Comparison of ENCODE assay signal across 9 cellular contexts in genomic region chr20:62929051-62929538, GRCh38. TPM values are rescaled to one million over a fixed set of nuclear protein-coding genes. Genes with fewer than 3 reads are reported as not detected.
A peak's percentile ranks its signal among the peaks of the same experiment; 100 is the strongest.
DNase-seq lines count a peak whose midpoint lies in the region; ATAC-seq, FAIRE-seq and TF ChIP-seq lines count a peak whose summit lies in the region.
"Had no signal": no experiment of that assay in that cellular context is flagged by ENCODE, and none has a peak within 500 bp of the region (broad histone marks: within the 10 kb centered on the region; RNA-seq: fewer than 3 reads in every experiment).

No MANE protein-coding gene starts in this region.

- H3K27ac ChIP-seq in RWPE2 (ENCODE audit: poor library complexity, severe bottlenecking) (peak overlapping the region; percentile 82), cardiac muscle cell (peak overlapping the region; percentile 73), pancreas (peak overlapping the region; percentile 37 to 84 (median 61))

- 3 to 4% methylated on average over 40 to 44 of the region's 44 CpGs for WGBS in pancreas, 2 donors

- no peak for TF ChIP-seq CTCF in RWPE2 (IDR thresholded peaks at IDR 0.05; ENCODE audit: poor library complexity, severe bottlenecking)
- TF ChIP-seq CTCF in cardiac muscle cell (IDR thresholded peaks at IDR 0.05; ENCODE audit: low read depth, low read length): no peak
- no peak for TF ChIP-seq CTCF in pancreas (IDR thresholded peaks at IDR 0.05)

- H3K27ac Mint-ChIP-seq in activated naive CD8-positive, alpha-beta T cell treated with anti-CD3 and anti-CD28 coated beads, Interleukin-2, amount 10 ng/mL, durations not matched to agents 7 days and 5 days: peak overlapping the region; percentile 91

- DNase-seq in G401 (ENCODE audit: low spot score) (peak; percentile 32), RWPE2 (ENCODE audit: low spot score) (peak; percentile 94), cardiac muscle cell (ENCODE audit: low read depth in 1 of 2, low spot score in 1 of 2) (peak; percentile 70 to 75), pancreas (peak; percentile 70 to 89 (median 76)), GM19240 (ENCODE audit: insufficient read length, low spot score) (no peak), NCI-H1930 (lab: John Stamatoyannopoulos, UW) (no peak)
- DNase-seq in activated naive CD8-positive, alpha-beta T cell treated with anti-CD3 and anti-CD28 coated beads, Interleukin-2, amount 10 ng/mL, durations not matched to agents 7 days and 5 days: peak; percentile 69

- no peak for FAIRE-seq in pancreas (lab: Jason Lieb, UNC)

- H3K4me1 ChIP-seq in RWPE2 (ENCODE audit: insufficient read depth, poor library complexity, severe bottlenecking) (peaks cover 27% of the 10 kb centered on the region), cardiac muscle cell (ENCODE audit: low read depth) (peaks cover 13% of the 10 kb centered on the region), pancreas (peaks cover 19 to 39% (median 35%) of the 10 kb centered on the region in 3 donors)

- peak overlapping the region; percentile 93 for H3K4me3 Mint-ChIP-seq in activated naive CD8-positive, alpha-beta T cell treated with anti-CD3 and anti-CD28 coated beads, Interleukin-2, amount 10 ng/mL, durations not matched to agents 7 days and 5 days

- intact Hi-C loops in pancreas (cut with DNase I): no loop called here

- no peaks in the 10 kb centered on the region for H3K27me3 Mint-ChIP-seq in activated naive CD8-positive, alpha-beta T cell treated with anti-CD3 and anti-CD28 coated beads, Interleukin-2, amount 10 ng/mL, durations not matched to agents 7 days and 5 days

- H3K9me3 ChIP-seq in RWPE2 (ENCODE audit: severe bottlenecking) (no peaks in the 10 kb centered on the region), cardiac muscle cell (ENCODE audit: low read depth) (no peaks in the 10 kb centered on the region), pancreas (no peaks in the 10 kb centered on the region)

- ATAC-seq in RWPE2 (ENCODE audit: low read depth) (peak; percentile 59), pancreas (peak; percentile 38 to 70 (median 54)), HG03521 (IDR thresholded peaks at IDR 0.05; ENCODE audit: unreplicated experiment) (no peak)
- peak; percentile 37 for ATAC-seq in activated naive CD8-positive, alpha-beta T cell treated with anti-CD3 and anti-CD28 coated beads, Interleukin-2, amount 10 ng/mL, durations not matched to agents 7 days and 5 days (ENCODE audit: low read depth)

- peaks cover 30% of the 10 kb centered on the region for H3K36me3 ChIP-seq in RWPE2 (ENCODE audit: low read depth)
- H3K36me3 ChIP-seq in cardiac muscle cell: no peaks in the 10 kb centered on the region
- no peaks in the 10 kb centered on the region for H3K36me3 ChIP-seq in pancreas

- no peaks in the 10 kb centered on the region for H3K9me3 Mint-ChIP-seq in activated naive CD8-positive, alpha-beta T cell treated with anti-CD3 and anti-CD28 coated beads, Interleukin-2, amount 10 ng/mL, durations not matched to agents 7 days and 5 days

- H3K4me1 Mint-ChIP-seq in activated naive CD8-positive, alpha-beta T cell treated with anti-CD3 and anti-CD28 coated beads, Interleukin-2, amount 10 ng/mL, durations not matched to agents 7 days and 5 days: peaks cover 45% of the 10 kb centered on the region

- POLR2A ChIA-PET in activated naive CD8-positive, alpha-beta T cell treated with anti-CD3 and anti-CD28 coated beads, Interleukin-2, amount 10 ng/mL, durations not matched to agents 7 days and 5 days (lab: Charles Lee): interaction anchor here (1.2 to 5.0 kb wide), 3 partner anchors 8 to 13 kb away, joined by 3 to 55 read pairs (median 47); partner anchors contain the start of gene GID8

- H3K4me3 ChIP-seq in RWPE2 (ENCODE audit: severe bottlenecking): peak overlapping the region; percentile 24
- peak overlapping the region; percentile 21 for H3K4me3 ChIP-seq in cardiac muscle cell
- peak overlapping the region; percentile 29 to 53 (median 34) for H3K4me3 ChIP-seq in pancreas

- H3K27me3 ChIP-seq in RWPE2 (ENCODE audit: insufficient read depth, poor library complexity, severe bottlenecking) (no peaks in the 10 kb centered on the region), cardiac muscle cell (no peaks in the 10 kb centered on the region), pancreas (no peaks in the 10 kb centered on the region)

- peaks cover 9% of the 10 kb centered on the region for H3K36me3 Mint-ChIP-seq in activated naive CD8-positive, alpha-beta T cell treated with anti-CD3 and anti-CD28 coated beads, Interleukin-2, amount 10 ng/mL, durations not matched to agents 7 days and 5 days

- in situ Hi-C loops in G401 (cut with HindIII; ENCODE audit: low sequenced_read_pairs): no loop called here

RNA-seq across cellular contexts. Expression of gene DIDO1, which starts 2.8 kb away (rescaled TPM):
- 24.3 and 36.5 TPM in 2 replicates for total RNA-seq in G401 (2014; rRNA removed; shearing (Covaris generic))
- total RNA-seq in activated naive CD8-positive, alpha-beta T cell treated with anti-CD3 and anti-CD28 coated beads, Interleukin-2, amount 10 ng/mL, durations not matched to agents 7 days and 5 days: 100 to 1,000 TPM; 100 to 104 TPM
- total RNA-seq in cardiac muscle cell (39.4 and 69.2 TPM in 2 replicates), pancreas (10 to 100 TPM; 16.7 to 29.8 (median 18.5) TPM)
- polyA plus RNA-seq in cardiac muscle cell (28.3 and 42.5 TPM in 2 replicates), pancreas (10 to 100 TPM; 17.3 to 21.2 TPM)

RNA-seq across cellular contexts. Expression of gene GID8, which starts 8.9 kb away (rescaled TPM):
- total RNA-seq in G401 (2014; rRNA removed; shearing (Covaris generic)): 41.0 and 49.2 TPM in 2 replicates
- total RNA-seq in activated naive CD8-positive, alpha-beta T cell treated with anti-CD3 and anti-CD28 coated beads, Interleukin-2, amount 10 ng/mL, durations not matched to agents 7 days and 5 days: 10 to 100 TPM; 42.1 to 43.0 TPM
- total RNA-seq in cardiac muscle cell: 42.1 and 49.5 TPM in 2 replicates
- polyA plus RNA-seq in cardiac muscle cell: 24.5 and 34.0 TPM in 2 replicates
- total RNA-seq in pancreas: 10 to 100 TPM; 13.1 to 22.4 (median 16.6) TPM
- polyA plus RNA-seq in pancreas: 10 to 100 TPM in 1 of 2 donors, 1 to 10 TPM in 1; 6.0 to 14.6 TPM

RNA-seq across cellular contexts. Expression of gene SLC17A9, which starts 23.4 kb away (rescaled TPM):
- 1.2 TPM in 1 of 2 replicates, not detected in the other for total RNA-seq in G401 (2014; rRNA removed; shearing (Covaris generic))
- 10 to 100 TPM; 40.9 to 43.5 TPM for total RNA-seq in activated naive CD8-positive, alpha-beta T cell treated with anti-CD3 and anti-CD28 coated beads, Interleukin-2, amount 10 ng/mL, durations not matched to agents 7 days and 5 days
- 2.5 and 3.2 TPM in 2 replicates for total RNA-seq in cardiac muscle cell
- 1.8 and 4.1 TPM in 2 replicates for polyA plus RNA-seq in cardiac muscle cell
- total RNA-seq in pancreas: 1 to 10 TPM in 5 of 6 donors, under 1 TPM in 1; 0.63 to 7.7 (median 2.3) TPM
- polyA plus RNA-seq in pancreas: 1 to 10 TPM; 3.5 to 6.2 TPM
- total RNA-seq: HT1080 had no signal

Comparison
In these comparisons a context has a peak if more than half of its experiments do, and no peak if none do; other contexts are left out.
1. DNase-seq: peak in G401 (single experiment), RWPE2 (single experiment), activated naive CD8-positive, alpha-beta T cell treated with anti-CD3 and anti-CD28 coated beads, Interleukin-2, amount 10 ng/mL, durations not matched to agents 7 days and 5 days (single experiment), cardiac muscle cell (2 of 2) and pancreas (6 of 6); none in GM19240 (single experiment) and NCI-H1930 (0 of 2).
2. RNA of gene SLC17A9, which starts 23.4 kb away (total RNA-seq): 40.9 to 43.5 TPM in activated naive CD8-positive, alpha-beta T cell treated with anti-CD3 and anti-CD28 coated beads, Interleukin-2, amount 10 ng/mL, durations not matched to agents 7 days and 5 days; 2.5 to 3.2 TPM in cardiac muscle cell, 0.63 to 7.7 TPM in pancreas and 1.2 TPM in G401; every median in the first group is over 4 times any median in the second.
3. Peak in every context shown above with its lines, with median percentiles within 50 percentile points of each other: H3K27ac ChIP-seq and H3K4me3 ChIP-seq.